13 cellular contexts compared by ENCODE assay signal in the genomic region with DNA sequence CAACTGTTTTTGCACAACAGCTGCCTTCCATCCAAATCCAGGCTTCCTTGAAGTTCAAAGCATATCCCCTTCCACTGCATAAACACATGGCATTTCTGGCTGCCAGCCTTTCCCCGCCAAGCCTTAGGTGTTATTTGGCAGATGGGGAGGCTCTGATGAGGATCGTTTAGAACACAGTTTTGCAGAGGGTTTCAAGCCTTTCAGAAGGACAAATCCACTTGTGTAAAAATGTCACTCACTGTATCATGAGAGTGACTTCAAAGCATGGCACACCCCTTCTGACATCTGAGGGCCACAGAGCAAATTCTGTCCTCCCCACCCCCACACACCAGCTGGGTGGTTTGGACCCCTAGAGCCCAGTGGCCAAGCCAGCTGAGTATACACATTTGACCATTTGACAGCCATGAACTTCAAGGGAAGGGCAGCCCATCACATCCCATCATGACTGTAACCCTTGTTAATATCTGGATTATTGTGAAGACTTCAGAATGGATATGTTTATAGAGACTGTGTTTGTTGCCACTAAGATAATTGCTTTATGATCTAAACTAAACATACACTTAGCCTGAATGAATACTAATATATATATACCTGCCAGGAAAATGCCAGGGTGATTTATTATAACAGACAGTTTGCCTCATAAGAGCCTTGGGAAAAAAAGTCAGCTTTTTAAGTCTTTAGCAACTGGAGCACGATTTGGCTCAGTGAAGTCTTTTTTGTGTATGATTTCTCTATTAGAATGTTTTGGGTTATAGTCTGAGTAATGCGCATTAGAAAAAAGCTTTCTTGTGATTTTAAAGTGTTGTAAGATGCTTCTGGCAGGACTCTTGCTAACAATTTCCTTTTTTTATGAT. TPM values are rescaled to one million over a fixed set of nuclear protein-coding genes. Genes with fewer than 3 reads are reported as not detected.
DNase-seq lines count a peak whose midpoint lies in the region; ATAC-seq and TF ChIP-seq lines count a peak whose summit lies in the region.
"Had no signal": no experiment of that assay in that cellular context is flagged by ENCODE, and none has a peak within 500 bp of the region (broad histone marks: within the 10 kb centered on the region; RNA-seq: fewer than 3 reads in every experiment).

No MANE protein-coding gene starts in this region.

- DNase-seq in DMS153 (lab: John Stamatoyannopoulos, UW) (peak; percentile 6), NCI-H1694 treated with DMSO at 0.1 percent for 48 hours (lab: John Stamatoyannopoulos, UW) (peak; percentile 96), colonic mucosa (no peak), ovary (peak; percentile 57 to 76 (median 72))
- no peak for DNase-seq in activated CD4-positive, alpha-beta T cell treated with anti-CD3 and anti-CD28 coated beads, Interleukin-2, amount 10 ng/mL, durations not matched to agents 7 days and 5 days
- no peak for DNase-seq in stimulated activated CD4-positive, alpha-beta T cell treated with anti-CD3 and anti-CD28 coated beads, Interleukin-1b, Interleukin-23, amount 100 ng/mL, for 48 hours
- DNase-seq: activated CD4-positive, CD25-positive, alpha-beta regulatory T cell treated with anti-CD3 and anti-CD28 coated beads, Interleukin-2, amount 50 U/mL, for 72 hours; activated T-cell treated with anti-CD3 and anti-CD28 coated beads, Interleukin-2, amount 50 U/mL, for 48 hours; body of pancreas; NCI-H2107 had no signal

- no peak overlapping the region for H3K27ac Mint-ChIP-seq in activated CD4-positive, alpha-beta T cell treated with anti-CD3 and anti-CD28 coated beads, Interleukin-2, amount 10 ng/mL, durations not matched to agents 7 days and 5 days

- H3K27me3 Mint-ChIP-seq in activated CD4-positive, alpha-beta T cell treated with anti-CD3 and anti-CD28 coated beads, Interleukin-2, amount 10 ng/mL, durations not matched to agents 7 days and 5 days: no peaks in the 10 kb centered on the region

- H3K9ac ChIP-seq in colonic mucosa (ENCODE audit: low read depth in 2 of 2, low read length in 2 of 2): no peak overlapping the region

- H3K36me3 Mint-ChIP-seq in activated CD4-positive, alpha-beta T cell treated with anti-CD3 and anti-CD28 coated beads, Interleukin-2, amount 10 ng/mL, durations not matched to agents 7 days and 5 days (ENCODE audit: low read depth): no peaks in the 10 kb centered on the region
- H3K36me3 Mint-ChIP-seq: CD14-positive monocyte had no signal

- no peaks in the 10 kb centered on the region for H3K4me1 ChIP-seq in colonic mucosa
- H3K4me1 ChIP-seq in ovary (ENCODE audit: insufficient read depth): peaks cover 16% of the 10 kb centered on the region
- H3K4me1 ChIP-seq: body of pancreas had no signal

- no peaks in the 10 kb centered on the region for H3K9me3 ChIP-seq in colonic mucosa
- no peaks in the 10 kb centered on the region for H3K9me3 ChIP-seq in ovary
- H3K9me3 ChIP-seq: body of pancreas had no signal

- TF ChIP-seq CTCF in colonic mucosa (IDR thresholded peaks at IDR 0.05) (no peak), ovary (IDR thresholded peaks at IDR 0.05) (no peak)

- H3K36me3 ChIP-seq in colonic mucosa (no peaks in the 10 kb centered on the region), ovary (no peaks in the 10 kb centered on the region)

- POLR2A ChIA-PET in activated CD4-positive, alpha-beta T cell treated with anti-CD3 and anti-CD28 coated beads, Interleukin-2, amount 10 ng/mL, durations not matched to agents 7 days and 5 days (lab: Charles Lee): no interaction called here

- peak overlapping the region; percentile 21 for H3K27ac ChIP-seq in colonic mucosa
- H3K27ac ChIP-seq in ovary: peak overlapping the region in 1 of 2 donors; percentile 82
- H3K27ac ChIP-seq: body of pancreas had no signal

- no peaks in the 10 kb centered on the region for H3K4me1 Mint-ChIP-seq in activated CD4-positive, alpha-beta T cell treated with anti-CD3 and anti-CD28 coated beads, Interleukin-2, amount 10 ng/mL, durations not matched to agents 7 days and 5 days
- H3K4me1 Mint-ChIP-seq: CD14-positive monocyte had no signal

- TF ChIP-seq POLR2A in ovary (IDR thresholded peaks at IDR 0.05) (no peak), GM18505 (IDR thresholded peaks at IDR 0.05; ENCODE audit: borderline replicate concordance, extremely low read depth, insufficient read depth, insufficient read length) (no peak)

- intact Hi-C loops in colonic mucosa (cut with DNase I) (no loop called here), ovary (cut with DNase I) (no loop called here)

- ATAC-seq in GM18907 (IDR thresholded peaks at IDR 0.05; ENCODE audit: unreplicated experiment): no peak
- no peak for ATAC-seq in GM18505 (IDR thresholded peaks at IDR 0.05; ENCODE audit: unreplicated experiment)
- ATAC-seq: body of pancreas had no signal

- H3K9me3 Mint-ChIP-seq in activated CD4-positive, alpha-beta T cell treated with anti-CD3 and anti-CD28 coated beads, Interleukin-2, amount 10 ng/mL, durations not matched to agents 7 days and 5 days: no peaks in the 10 kb centered on the region

- H3K4me3 ChIP-seq in colonic mucosa (no peak overlapping the region), ovary (no peak overlapping the region)
- H3K4me3 ChIP-seq: body of pancreas had no signal

- TF ChIP-seq EP300 in ovary (IDR thresholded peaks at IDR 0.05): no peak

- CTCF ChIA-PET in activated CD4-positive, alpha-beta T cell treated with anti-CD3 and anti-CD28 coated beads, Interleukin-2, amount 10 ng/mL, durations not matched to agents 7 days and 5 days (lab: Charles Lee): interaction anchor here (0.6 to 0.7 kb wide), 4 partner anchors 21 to 274 kb away, joined by 3 to 4 read pairs (median 3); no protein-coding TSS in a partner anchor

- H3K27me3 ChIP-seq in colonic mucosa: no peaks in the 10 kb centered on the region
- no peaks in the 10 kb centered on the region for H3K27me3 ChIP-seq in ovary
- H3K27me3 ChIP-seq: body of pancreas had no signal

- WGBS in ovary, 3 donors: 6 to 19% (median 8%) methylated on average over 4 of the region's 4 CpGs

- no peak overlapping the region for H3K4me3 Mint-ChIP-seq in activated CD4-positive, alpha-beta T cell treated with anti-CD3 and anti-CD28 coated beads, Interleukin-2, amount 10 ng/mL, durations not matched to agents 7 days and 5 days
- H3K4me3 Mint-ChIP-seq: CD14-positive monocyte had no signal

RNA-seq across cellular contexts. Expression of a gene that starts 31.9 kb away (rescaled TPM):
- total RNA-seq in colonic mucosa: 10 to 100 TPM; 41.6 to 65.5 TPM
- total RNA-seq in ovary: 100 to 1,000 TPM in 5 of 7 donors, 10 to 100 TPM in 2; 62.7 to 394 (median 189) TPM
- 100 to 1,000 TPM in 1 of 2 donors, 10 to 100 TPM in 1; 81.7 to 196 TPM for polyA plus RNA-seq in ovary
- not detected for total RNA-seq in activated CD4-positive, alpha-beta T cell treated with anti-CD3 and anti-CD28 coated beads, Interleukin-2, amount 10 ng/mL, durations not matched to agents 7 days and 5 days

Comparison
In these comparisons a context has a peak if more than half of its experiments do, and no peak if none do; other contexts are left out.
1. DNase-seq: peak in DMS153 (single experiment), NCI-H1694 treated with DMSO at 0.1 percent for 48 hours (single experiment) and ovary (5 of 5); none in colonic mucosa (single experiment), activated CD4-positive, alpha-beta T cell treated with anti-CD3 and anti-CD28 coated beads, Interleukin-2, amount 10 ng/mL, durations not matched to agents 7 days and 5 days (single experiment) and stimulated activated CD4-positive, alpha-beta T cell treated with anti-CD3 and anti-CD28 coated beads, Interleukin-1b, Interleukin-23, amount 100 ng/mL, for 48 hours (single experiment).
2. RNA of a gene that starts 31.9 kb away (total RNA-seq): 62.7 to 394 TPM in ovary and 41.6 to 65.5 TPM in colonic mucosa; not detected in activated CD4-positive, alpha-beta T cell treated with anti-CD3 and anti-CD28 coated beads, Interleukin-2, amount 10 ng/mL, durations not matched to agents 7 days and 5 days; every median in the first group is over 10 times any median in the second.